ENCODE assay signal across 13 cellular contexts in genomic region chr1:109615879-109616278, GRCh38. TPM values are rescaled to one million over a fixed set of nuclear protein-coding genes. Genes with fewer than 3 reads are reported as not detected.
DNase-seq lines count a peak whose midpoint lies in the region; ATAC-seq, FAIRE-seq and TF ChIP-seq lines count a peak whose summit lies in the region.
"Had no signal": no experiment of that assay in that cellular context is flagged by ENCODE, and none has a peak within 500 bp of the region (broad histone marks: within the 10 kb centered on the region; RNA-seq: fewer than 3 reads in every experiment).

No MANE protein-coding gene starts in this region.

- no peak overlapping the region for H4K12ac ChIP-seq in trophoblast cell (ENCODE audit: low read depth, low read length)

- H2AFZ ChIP-seq in endothelial cell of umbilical vein (ENCODE audit: low read depth, low read length) (peak overlapping the region; percentile 40), trophoblast cell (ENCODE audit: insufficient read depth, low read length, poor library complexity) (no peak overlapping the region)

- H3K4me1 ChIP-seq in endothelial cell of umbilical vein (ENCODE audit: control insufficient read depth, extremely low read depth, insufficient read depth, low read length) (peaks cover 66% of the 10 kb centered on the region), trophoblast cell (ENCODE audit: control insufficient read depth in 1 of 2, insufficient read depth in 2 of 2, low read length in 2 of 2) (peaks cover 12 to 15% of the 10 kb centered on the region in 2 experiments), breast epithelium (peaks cover 0 to 8% of the 10 kb centered on the region in 2 donors)

- no peak overlapping the region for H4K91ac ChIP-seq in trophoblast cell (ENCODE audit: low read depth, low read length)

- TF ChIP-seq POLR2A in endothelial cell of umbilical vein (IDR thresholded peaks at IDR 0.05; ENCODE audit: low read depth, low read length) (peak; percentile 43), breast epithelium (IDR thresholded peaks at IDR 0.05) (no peak)

- H3K79me2 ChIP-seq in endothelial cell of umbilical vein (ENCODE audit: control insufficient read depth, insufficient read depth, low read length) (peaks cover 9% of the 10 kb centered on the region), trophoblast cell (ENCODE audit: control insufficient read depth, insufficient read depth, low read length, poor library complexity) (peaks cover 7% of the 10 kb centered on the region)

- H3K9me1 ChIP-seq in endothelial cell of umbilical vein (replicated peaks; ENCODE audit: control insufficient read depth, extremely low read depth, insufficient read depth, low read length): no peaks in the 10 kb centered on the region

- CTCF ChIA-PET in endothelial cell of umbilical vein (lab: Charles Lee): interaction anchor here (0.7 to 5.8 kb wide), 8 partner anchors 11 to 70 kb away, joined by 3 to 48 read pairs (median 8); partner anchors contain the start of gene GNAI3

- H4K8ac ChIP-seq in trophoblast cell (ENCODE audit: low read depth, low read length): no peak overlapping the region

- DNase-seq in HFFc6 (no peak), SIG-M5 treated with dmso at 0.1 percent for 504 hours (lab: John Stamatoyannopoulos, UW; ENCODE audit: unreplicated experiment) (peak; percentile 97), endothelial cell of umbilical vein (ENCODE audit: low read depth, low spot score) (peak; percentile 86), trophoblast cell (peak; percentile 23 to 33), breast epithelium (ENCODE audit: low spot score in 2 of 2) (no peak)
- DNase-seq: activated T-cell treated with anti-CD3 and anti-CD28 coated beads, Interleukin-2, amount 50 U/mL, for 48 hours; NCI-H1436 treated with DMSO at 0.1 percent for 48 hours had no signal

- H3K4me2 ChIP-seq in endothelial cell of umbilical vein (ENCODE audit: insufficient read depth, low read length) (peak overlapping the region; percentile 60), trophoblast cell (ENCODE audit: low read length) (no peak overlapping the region)

- intact Hi-C loops in endothelial cell of umbilical vein (cut with micrococcal nuclease) (loop anchor here (1.0 to 10.0 kb wide), 3 partner anchors 21 to 131 kb away; partner anchors contain the start of gene ATXN7L2), breast epithelium (cut with DNase I; ENCODE audit: low total_unique reads) (no loop called here)

- TF ChIP-seq CTCF in HFFc6 (IDR thresholded peaks at IDR 0.05) (no peak), endothelial cell of umbilical vein (IDR thresholded peaks at IDR 0.05; ENCODE audit: extremely low read depth in 1 of 2, insufficient read depth in 1 of 2, low read depth in 1 of 2, low read length in 2 of 2) (no peak), breast epithelium (IDR thresholded peaks at IDR 0.05) (no peak)

- no peaks in the 10 kb centered on the region for H3K9me3 Mint-ChIP-seq in HFFc6

- no peaks in the 10 kb centered on the region; the same call in 1 of the 2 replicates for H3K36me3 Mint-ChIP-seq in HFFc6 (ENCODE audit: low read depth)

- peaks cover 7% of the 10 kb centered on the region for H3K27me3 Mint-ChIP-seq in HFFc6 (ENCODE audit: insufficient read depth)

- ATAC-seq in HG02798 (IDR thresholded peaks at IDR 0.05; ENCODE audit: poor library complexity, unreplicated experiment): no peak
- ATAC-seq in GM18858 (IDR thresholded peaks at IDR 0.05; ENCODE audit: unreplicated experiment): no peak
- no peak for ATAC-seq in HG03442 (IDR thresholded peaks at IDR 0.05; ENCODE audit: unreplicated experiment)
- ATAC-seq: SK-N-SH treated with all-trans-retinoic acid at 6 μM for 48 hours had no signal

- H3K9ac ChIP-seq in endothelial cell of umbilical vein (replicated peaks; ENCODE audit: extremely low read depth, insufficient read depth, low read length): peak overlapping the region; percentile 28
- H3K9ac ChIP-seq in trophoblast cell (ENCODE audit: low read length): no peak overlapping the region

- no peak overlapping the region for H2BK120ac ChIP-seq in trophoblast cell (ENCODE audit: insufficient read depth, low read length, poor library complexity)

- H2BK5ac ChIP-seq in trophoblast cell (ENCODE audit: low read depth, low read length, poor library complexity): no peak overlapping the region

- peaks cover 18% of the 10 kb centered on the region for H3K79me1 ChIP-seq in trophoblast cell (ENCODE audit: low read length)

- no peak overlapping the region for H3K23ac ChIP-seq in trophoblast cell (ENCODE audit: low read length)

- H3K4me1 Mint-ChIP-seq in HFFc6 (ENCODE audit: low read depth): peaks cover 66% of the 10 kb centered on the region

- H3K14ac ChIP-seq in trophoblast cell (ENCODE audit: low read length): no peak overlapping the region

- H3K36me3 ChIP-seq in endothelial cell of umbilical vein (ENCODE audit: control insufficient read depth in 2 of 2, extremely low read depth in 1 of 2, insufficient read depth in 2 of 2, low read length in 2 of 2) (no peaks in the 10 kb centered on the region), trophoblast cell (ENCODE audit: control insufficient read depth in 1 of 2, insufficient read depth in 2 of 2, low read length in 2 of 2) (no peaks in the 10 kb centered on the region), breast epithelium (no peaks in the 10 kb centered on the region)
- H3K36me3 ChIP-seq: suprapubic skin had no signal

- no CpG with 5 or more reads among the region's 3 CpGs for WGBS in trophoblast cell (ENCODE audit: extremely low coverage, insufficient coverage, insufficient read length)

- H4K20me1 ChIP-seq in endothelial cell of umbilical vein (replicated peaks; ENCODE audit: control insufficient read depth, extremely low read depth, insufficient read depth, low read length): no peaks in the 10 kb centered on the region

- no peak overlapping the region for H3K4me3 Mint-ChIP-seq in HFFc6

- POLR2A ChIA-PET in endothelial cell of umbilical vein (lab: Charles Lee): no interaction called here

- H3K4me3 ChIP-seq in endothelial cell of umbilical vein (replicated peaks in 1 of 3; ENCODE audit: insufficient read depth in 1 of 3, low read depth in 1 of 3, low read length in 3 of 3) (no peak overlapping the region), trophoblast cell (ENCODE audit: low read depth, low read length) (no peak overlapping the region), breast epithelium (no peak overlapping the region)
- H3K4me3 ChIP-seq: suprapubic skin had no signal

- H3K27ac Mint-ChIP-seq in HFFc6: peak overlapping the region; percentile 89

- H3K18ac ChIP-seq in trophoblast cell (ENCODE audit: low read length): no peak overlapping the region

- no peak overlapping the region for H2BK12ac ChIP-seq in trophoblast cell (ENCODE audit: low read length)

- H3K27me3 ChIP-seq in endothelial cell of umbilical vein (ENCODE audit: control insufficient read depth in 2 of 2, insufficient read depth in 2 of 2, low read length in 2 of 2) (no peaks in the 10 kb centered on the region), trophoblast cell (ENCODE audit: insufficient read depth, low read length) (no peaks in the 10 kb centered on the region), breast epithelium (no peaks in the 10 kb centered on the region)
- H3K27me3 ChIP-seq: suprapubic skin had no signal

- no peaks in the 10 kb centered on the region for H3K9me3 ChIP-seq in endothelial cell of umbilical vein (replicated peaks; ENCODE audit: control insufficient read depth, insufficient read depth, low read length)
- no peaks in the 10 kb centered on the region for H3K9me3 ChIP-seq in trophoblast cell (ENCODE audit: insufficient read depth, low read depth, low read length)
- H3K9me3 ChIP-seq in breast epithelium: no peaks in the 10 kb centered on the region
- H3K9me3 ChIP-seq: suprapubic skin had no signal

- no peak overlapping the region for H3K4ac ChIP-seq in trophoblast cell (ENCODE audit: low read depth, low read length)

- no TSS peak for BruUV-seq in endothelial cell of umbilical vein (replicated peaks; lab: Mats Ljungman, UMichigan)

- dilution Hi-C loops in endothelial cell of umbilical vein (cut with MboI; ENCODE audit: extremely low pct_ligation_motif_present, low sequenced_read_pairs): no loop called here

- H3K27ac ChIP-seq in endothelial cell of umbilical vein (ENCODE audit: insufficient read depth, low read depth, low read length): peak overlapping the region; percentile 92
- no peak overlapping the region for H3K27ac ChIP-seq in trophoblast cell (ENCODE audit: low read depth, low read length)
- no peak overlapping the region for H3K27ac ChIP-seq in breast epithelium
- H3K27ac ChIP-seq: suprapubic skin had no signal

- peak; percentile 88 for FAIRE-seq in endothelial cell of umbilical vein (lab: Jason Lieb, UNC)
- FAIRE-seq: keratinocyte had no signal

- H2AK5ac ChIP-seq in trophoblast cell (ENCODE audit: low read length): no peak overlapping the region

RNA-seq across cellular contexts. Expression of gene GNAT2, which starts 3.5 kb away (rescaled TPM):
- under 1 TPM in 3 of 6 experiments, not detected in 3; 0.11 to 0.40 (median 0.34) TPM for total RNA-seq in HFFc6 (2021; fragmentation: NEBNext Ultra II Directional; extraction: Animal tissue kit (Norgen Biotek cat#: 25700))
- total RNA-seq in endothelial cell of umbilical vein: 0.30 TPM in 1 of 2 replicates, not detected in the other
- 0.08 TPM in 1 of 2 replicates, not detected in the other for polyA plus RNA-seq in endothelial cell of umbilical vein
- polyA plus RNA-seq in endothelial cell of umbilical vein (2011; cell fraction: cytosol; rRNA removed): 0.10 and 0.17 TPM in 2 replicates
- polyA plus RNA-seq in endothelial cell of umbilical vein (2011; cell fraction: nucleus; rRNA removed): not detected in 2 replicates
- 0.52 TPM in 1 of 2 replicates, not detected in the other for polyA plus RNA-seq in endothelial cell of umbilical vein (2012)
- not detected in 2 replicates for polyA minus RNA-seq in endothelial cell of umbilical vein
- polyA minus RNA-seq in endothelial cell of umbilical vein (2011; cell fraction: cytosol; rRNA and poly(A)+ RNA removed): not detected
- not detected in 2 replicates for polyA minus RNA-seq in endothelial cell of umbilical vein (2011; cell fraction: nucleus; rRNA and poly(A)+ RNA removed)
- 0.04 TPM in 1 of 2 replicates, not detected in the other for polyA plus RNA-seq in trophoblast cell (2013)
- not detected for total RNA-seq in breast epithelium
- total RNA-seq: suprapubic skin had no signal

RNA-seq across cellular contexts. Expression of gene AMPD2, which starts 3.8 kb away (rescaled TPM):
- 100 to 1,000 TPM; 127 to 172 (median 139) TPM for total RNA-seq in HFFc6 (2021; fragmentation: NEBNext Ultra II Directional; extraction: Animal tissue kit (Norgen Biotek cat#: 25700))
- total RNA-seq in endothelial cell of umbilical vein (69.4 and 82.7 TPM in 2 replicates), breast epithelium (10 to 100 TPM; 21.3 to 68.2 (median 47.4) TPM)
- 66.5 and 69.4 TPM in 2 replicates for polyA plus RNA-seq in endothelial cell of umbilical vein
- polyA plus RNA-seq in endothelial cell of umbilical vein (2011; cell fraction: cytosol; rRNA removed): 25.9 and 30.3 TPM in 2 replicates
- polyA plus RNA-seq in endothelial cell of umbilical vein (2011; cell fraction: nucleus; rRNA removed): 341 and 447 TPM in 2 replicates
- polyA plus RNA-seq in endothelial cell of umbilical vein (2012): 47.7 and 60.7 TPM in 2 replicates
- polyA minus RNA-seq in endothelial cell of umbilical vein: 68.1 and 84.4 TPM in 2 replicates
- 20.8 TPM for polyA minus RNA-seq in endothelial cell of umbilical vein (2011; cell fraction: cytosol; rRNA and poly(A)+ RNA removed)
- polyA minus RNA-seq in endothelial cell of umbilical vein (2011; cell fraction: nucleus; rRNA and poly(A)+ RNA removed): 104 and 120 TPM in 2 replicates
- polyA plus RNA-seq in trophoblast cell (2013): 31.5 and 36.1 TPM in 2 replicates

RNA-seq across cellular contexts. Expression of gene GSTM4, which starts 40.0 kb away (rescaled TPM):
- total RNA-seq in HFFc6 (2021; fragmentation: NEBNext Ultra II Directional; extraction: Animal tissue kit (Norgen Biotek cat#: 25700)): 10 to 100 TPM; 16.0 to 27.1 (median 24.8) TPM
- total RNA-seq in endothelial cell of umbilical vein: 5.5 and 9.5 TPM in 2 replicates
- 11.6 and 12.4 TPM in 2 replicates for polyA plus RNA-seq in endothelial cell of umbilical vein
- 8.9 TPM in 2 replicates for polyA plus RNA-seq in endothelial cell of umbilical vein (2011; cell fraction: cytosol; rRNA removed)
- polyA plus RNA-seq in endothelial cell of umbilical vein (2011; cell fraction: nucleus; rRNA removed): 8.7 and 8.8 TPM in 2 replicates
- polyA plus RNA-seq in endothelial cell of umbilical vein (2012): 4.6 and 5.6 TPM in 2 replicates
- polyA minus RNA-seq in endothelial cell of umbilical vein: 7.9 and 12.6 TPM in 2 replicates
- 2.8 TPM for polyA minus RNA-seq in endothelial cell of umbilical vein (2011; cell fraction: cytosol; rRNA and poly(A)+ RNA removed)
- polyA minus RNA-seq in endothelial cell of umbilical vein (2011; cell fraction: nucleus; rRNA and poly(A)+ RNA removed): 3.0 and 3.2 TPM in 2 replicates
- polyA plus RNA-seq in trophoblast cell (2013): 7.8 and 8.6 TPM in 2 replicates
- 10 to 100 TPM; 21.9 to 31.5 (median 28.2) TPM for total RNA-seq in breast epithelium

RNA-seq across cellular contexts. Expression of gene GSTM2, which starts 52.0 kb away (rescaled TPM):
- 10 to 100 TPM; 32.4 to 53.4 (median 46.1) TPM for total RNA-seq in HFFc6 (2021; fragmentation: NEBNext Ultra II Directional; extraction: Animal tissue kit (Norgen Biotek cat#: 25700))
- total RNA-seq in endothelial cell of umbilical vein (12.0 and 21.5 TPM in 2 replicates), breast epithelium (10 to 100 TPM; 47.8 to 93.4 (median 66.5) TPM)
- 23.6 and 27.1 TPM in 2 replicates for polyA plus RNA-seq in endothelial cell of umbilical vein
- polyA plus RNA-seq in endothelial cell of umbilical vein (2011; cell fraction: cytosol; rRNA removed): 7.7 and 11.7 TPM in 2 replicates
- 110 and 171 TPM in 2 replicates for polyA plus RNA-seq in endothelial cell of umbilical vein (2011; cell fraction: nucleus; rRNA removed)
- 13.3 and 25.1 TPM in 2 replicates for polyA plus RNA-seq in endothelial cell of umbilical vein (2012)
- polyA minus RNA-seq in endothelial cell of umbilical vein: 13.5 and 14.5 TPM in 2 replicates
- polyA minus RNA-seq in endothelial cell of umbilical vein (2011; cell fraction: cytosol; rRNA and poly(A)+ RNA removed): not detected
- 8.7 and 9.2 TPM in 2 replicates for polyA minus RNA-seq in endothelial cell of umbilical vein (2011; cell fraction: nucleus; rRNA and poly(A)+ RNA removed)
- 7.6 and 7.7 TPM in 2 replicates for polyA plus RNA-seq in trophoblast cell (2013)

Comparison
In these comparisons a context has a peak if more than half of its experiments do, and no peak if none do; other contexts are left out.
1. DNase-seq: peak in SIG-M5 treated with dmso at 0.1 percent for 504 hours (single experiment), endothelial cell of umbilical vein (single experiment) and trophoblast cell (2 of 2); none in HFFc6 (single experiment) and breast epithelium (0 of 2).